9 cellular contexts compared by ENCODE assay signal in genomic region chr19:12840091-12841079, GRCh38. TPM values are rescaled to one million over a fixed set of nuclear protein-coding genes. Genes with fewer than 3 reads are reported as not detected.
DNase-seq lines count a peak whose midpoint lies in the region; ATAC-seq, FAIRE-seq and TF ChIP-seq lines count a peak whose summit lies in the region.
"Had no signal": no experiment of that assay in that cellular context is flagged by ENCODE, and none has a peak within 500 bp of the region (broad histone marks: within the 10 kb centered on the region; RNA-seq: fewer than 3 reads in every experiment).

No MANE protein-coding gene starts in this region.

- FAIRE-seq in GM18507 (lab: Jason Lieb, UNC): peak; percentile 50

- H3K27me3 ChIP-seq in Panc1 (ENCODE audit: control insufficient read depth, insufficient read depth, low read length): no peaks in the 10 kb centered on the region

- intact Hi-C loops in Panc1 (cut with micrococcal nuclease; ENCODE audit: unreplicated experiment) (no loop called here), MCF 10A (cut with micrococcal nuclease) (no loop called here)

- H3K9me3 ChIP-seq in Panc1 (ENCODE audit: control insufficient read depth, insufficient read depth, low read depth, low read length): no peaks in the 10 kb centered on the region

- H3K9me3 Mint-ChIP-seq in MCF 10A (ENCODE audit: unreplicated experiment): no peaks in the 10 kb centered on the region

- no TSS peak for BruUV-seq in Panc1 (replicated peaks; lab: Mats Ljungman, UMichigan)
- BruUV-seq in MCF 10A (replicated peaks; lab: Mats Ljungman, UMichigan): no TSS peak

- TF ChIP-seq POLR2A in GM18505 (IDR thresholded peaks at IDR 0.05; ENCODE audit: borderline replicate concordance, extremely low read depth, insufficient read depth, insufficient read length): no peak

- no peaks in the 10 kb centered on the region; the same call in 1 of the 2 replicates for H3K36me3 ChIP-seq in Panc1 (ENCODE audit: control insufficient read depth, insufficient read depth, low read length)

- H3K27ac ChIP-seq in Panc1 (ENCODE audit: low read length): no peak overlapping the region

- POLR2A ChIA-PET in Panc1 (lab: Charles Lee): no interaction called here
- POLR2A ChIA-PET in MCF 10A (lab: Yijun Ruan, JAX): no interaction called here

- H3K27ac Mint-ChIP-seq in MCF 10A (ENCODE audit: low read depth, unreplicated experiment): no peak overlapping the region

- H3K4me3 Mint-ChIP-seq in MCF 10A (ENCODE audit: unreplicated experiment): no peak overlapping the region

- peaks cover 14% of the 10 kb centered on the region for H3K27me3 Mint-ChIP-seq in MCF 10A (ENCODE audit: insufficient read depth, unreplicated experiment)

- peaks cover 22% of the 10 kb centered on the region for H3K4me1 Mint-ChIP-seq in MCF 10A (ENCODE audit: insufficient read depth, unreplicated experiment)

- H3K4me3 ChIP-seq in Panc1 (ENCODE audit: low read depth in 2 of 2, low read length in 2 of 2): no peak overlapping the region

- CTCF ChIA-PET in Panc1 (lab: Charles Lee) (no interaction called here), MCF 10A (lab: Yijun Ruan, JAX) (no interaction called here)

- H3K36me3 Mint-ChIP-seq in MCF 10A (ENCODE audit: insufficient read depth, unreplicated experiment): no peaks in the 10 kb centered on the region

- in situ Hi-C loops in Panc1 (cut with HindIII; ENCODE audit: low pct_unique_long_range_greater_than_20kb, low sequenced_read_pairs): no loop called here

- DNase-seq in AG08395 (ENCODE audit: low spot score) (peak; percentile 65), GM18507 (ENCODE audit: extremely low spot score, insufficient read length, low read depth) (no peak), Panc1 (ENCODE audit: low read depth, low spot score) (no peak), MCF 10A (ENCODE audit: unreplicated experiment) (peak; percentile 89), kidney glomerular epithelial cell (lab: John Stamatoyannopoulos, UW) (peak; percentile 59)
- peak; percentile 71 for DNase-seq in stimulated activated naive CD8-positive, alpha-beta T cell treated with anti-CD3 and anti-CD28 coated beads, Interleukin-15, Interleukin-2, amounts not matched to agents 100 U/mL and 50 U/mL, for 24 hours

- TF ChIP-seq CTCF in Panc1 (IDR thresholded peaks at IDR 0.05): no peak
- TF ChIP-seq CTCF in MCF 10A (IDR thresholded peaks at IDR 0.05; ENCODE audit: unreplicated experiment): no peak

- ATAC-seq in Panc1 (peak; percentile 23), GM18505 (IDR thresholded peaks at IDR 0.05; ENCODE audit: unreplicated experiment) (no peak), GM18520 (IDR thresholded peaks at IDR 0.05; ENCODE audit: unreplicated experiment) (no peak)
- no peak for ATAC-seq in stimulated activated naive CD8-positive, alpha-beta T cell treated with anti-CD3 and anti-CD28 coated beads, Interleukin-15, Interleukin-2, amounts not matched to agents 100 U/mL and 50 U/mL, for 24 hours

- H3K4me1 ChIP-seq in Panc1 (ENCODE audit: control insufficient read depth, insufficient read depth, low read length): peaks cover 4% of the 10 kb centered on the region; the same call in 1 of the 2 replicates

RNA-seq across cellular contexts. Expression of gene MAST1, which starts 2.1 kb away (rescaled TPM):
- total RNA-seq in Panc1 (2021; ENCODE audit: unreplicated experiment) (3.1 TPM), MCF 10A (2022) (1.0 and 1.6 TPM in 2 replicates)
- polyA plus RNA-seq in Panc1 (2012; ENCODE audit: insufficient read length): 7.5 TPM

RNA-seq across cellular contexts. Expression of gene RTBDN, which starts 6.0 kb away (rescaled TPM):
- 2.4 TPM for total RNA-seq in Panc1 (2021; ENCODE audit: unreplicated experiment)
- polyA plus RNA-seq in Panc1 (2012; ENCODE audit: insufficient read length): 2.0 TPM
- not detected in 2 replicates for total RNA-seq in MCF 10A (2022)
- total RNA-seq: liver had no signal
- polyA plus RNA-seq: liver had no signal

RNA-seq across cellular contexts. Expression of gene RNASEH2A, which starts 34.0 kb away (rescaled TPM):
- total RNA-seq in Panc1 (2021; ENCODE audit: unreplicated experiment) (44.9 TPM), MCF 10A (2022) (11.2 and 16.7 TPM in 2 replicates)
- 67.1 TPM for polyA plus RNA-seq in Panc1 (2012; ENCODE audit: insufficient read length)

RNA-seq across cellular contexts. Expression of gene THSD8, which starts 38.5 kb away (rescaled TPM):
- 24.8 TPM for total RNA-seq in Panc1 (2021; ENCODE audit: unreplicated experiment)
- polyA plus RNA-seq in Panc1 (2012; ENCODE audit: insufficient read length): 8.8 TPM
- total RNA-seq in MCF 10A (2022): 6.9 and 14.5 TPM in 2 replicates

RNA-seq across cellular contexts. Expression of gene PRDX2, which starts 38.8 kb away (rescaled TPM):
- 61.0 TPM for total RNA-seq in Panc1 (2021; ENCODE audit: unreplicated experiment)
- 149 TPM for polyA plus RNA-seq in Panc1 (2012; ENCODE audit: insufficient read length)
- total RNA-seq in MCF 10A (2022): 224 and 295 TPM in 2 replicates

Comparison
In these comparisons a context has a peak if more than half of its experiments do, and no peak if none do; other contexts are left out.
1. DNase-seq: peak in AG08395 (single experiment), MCF 10A (single experiment), kidney glomerular epithelial cell (single experiment) and stimulated activated naive CD8-positive, alpha-beta T cell treated with anti-CD3 and anti-CD28 coated beads, Interleukin-15, Interleukin-2, amounts not matched to agents 100 U/mL and 50 U/mL, for 24 hours (single experiment); none in GM18507 (single experiment) and Panc1 (single experiment).